11 cellular contexts compared by ENCODE assay signal in the genomic region with DNA sequence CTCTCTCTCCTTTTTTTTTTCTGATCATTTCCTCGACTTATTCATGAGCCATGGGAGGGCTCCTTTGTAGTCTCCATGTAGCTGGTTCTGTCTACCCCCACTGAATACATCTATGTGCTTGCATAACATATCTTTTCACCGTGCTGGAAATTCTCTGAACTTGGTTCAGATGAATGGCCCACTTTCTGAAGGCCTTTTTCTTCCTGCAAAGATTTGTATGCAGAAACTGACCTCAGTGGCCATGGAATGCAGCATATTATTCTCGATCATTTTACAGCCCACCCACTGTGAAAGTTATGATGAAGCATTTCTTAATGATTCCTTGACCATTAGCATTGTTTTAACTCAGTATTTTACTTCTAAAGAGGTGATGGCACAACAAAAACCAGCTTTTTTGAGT.
DNase-seq lines count a peak whose midpoint lies in the region; TF ChIP-seq lines count a peak whose summit lies in the region.
"Had no signal": no experiment of that assay in that cellular context is flagged by ENCODE, and none has a peak within 500 bp of the region (broad histone marks: within the 10 kb centered on the region; RNA-seq: fewer than 3 reads in every experiment).

No MANE protein-coding gene starts in this region.

- H3K27ac ChIP-seq in ectodermal cell (ENCODE audit: insufficient read depth, low read depth, low read length, poor library complexity, severe bottlenecking) (peak overlapping the region; percentile 28), prostate gland (no peak overlapping the region), tibial artery (no peak overlapping the region)

- TF ChIP-seq CTCF in prostate gland (IDR thresholded peaks at IDR 0.05) (no peak), tibial artery (IDR thresholded peaks at IDR 0.05) (no peak)

- H3K36me3 ChIP-seq in ectodermal cell (ENCODE audit: control insufficient read depth, insufficient read depth, low read length): no peaks in the 10 kb centered on the region
- H3K36me3 ChIP-seq in prostate gland: no peaks in the 10 kb centered on the region
- H3K36me3 ChIP-seq in tibial artery: no peaks in the 10 kb centered on the region

- H3K27me3 ChIP-seq in ectodermal cell (ENCODE audit: control insufficient read depth, insufficient read depth, low read length, poor library complexity, severe bottlenecking) (no peaks in the 10 kb centered on the region), prostate gland (replicated peaks; ENCODE audit: insufficient read depth) (no peaks in the 10 kb centered on the region), tibial artery (no peaks in the 10 kb centered on the region)

- in situ Hi-C loops in Caki2 (cut with HindIII; ENCODE audit: low pct_unique_long_range_greater_than_20kb, low sequenced_read_pairs): no loop called here

- no peak overlapping the region for H3K4me3 ChIP-seq in ectodermal cell (ENCODE audit: insufficient read depth, low read depth, low read length)
- no peak overlapping the region for H3K4me3 ChIP-seq in prostate gland
- no peak overlapping the region for H3K4me3 ChIP-seq in tibial artery

- no peak for TF ChIP-seq POLR2A in prostate gland (IDR thresholded peaks at IDR 0.05)

- H3K9me3 ChIP-seq in ectodermal cell (ENCODE audit: control insufficient read depth, low read length) (no peaks in the 10 kb centered on the region), prostate gland (no peaks in the 10 kb centered on the region), tibial artery (no peaks in the 10 kb centered on the region)

- peak; percentile 6 for DNase-seq in Caki2 (ENCODE audit: low read depth)
- peak; percentile 89 for DNase-seq in NCI-H69 (lab: John Stamatoyannopoulos, UW)
- DNase-seq in non-pigmented ciliary epithelial cell (ENCODE audit: low read depth): peak; percentile 51
- no peak for DNase-seq in prostate gland (ENCODE audit: low spot score)
- DNase-seq in stimulated activated CD4-positive, alpha-beta T cell treated with anti-CD3 and anti-CD28 coated beads, Interleukin-4, amount 100 ng/mL, for 1 hour: no peak
- DNase-seq in T1000 (lab: John Stamatoyannopoulos, UW): no peak
- DNase-seq in tibial artery: no peak
- DNase-seq: CD8-positive, alpha-beta memory T cell; NCI-H526 treated with DMSO at 0.1 percent for 48 hours; SIG-M5 had no signal

- WGBS in ectodermal cell, 2 experiments: 66 to 84% methylated on average over 3 of the region's 3 CpGs
- WGBS in prostate gland: 31% methylated on average over 3 of the region's 3 CpGs

- intact Hi-C loops in prostate gland (cut with DNase I): no loop called here
- intact Hi-C loops in tibial artery (cut with DNase I; ENCODE audit: low total_unique reads): no loop called here

- no peaks in the 10 kb centered on the region for H3K4me1 ChIP-seq in ectodermal cell (ENCODE audit: control insufficient read depth, insufficient read depth, low read length)
- no peaks in the 10 kb centered on the region for H3K4me1 ChIP-seq in prostate gland (replicated peaks)
- peaks cover 0 to 7% (median 0%) of the 10 kb centered on the region in 4 donors for H3K4me1 ChIP-seq in tibial artery

Comparison
In these comparisons a context has a peak if more than half of its experiments do, and no peak if none do; other contexts are left out.
1. DNase-seq: peak in Caki2 (single experiment), NCI-H69 (single experiment) and non-pigmented ciliary epithelial cell (single experiment); none in prostate gland (single experiment), stimulated activated CD4-positive, alpha-beta T cell treated with anti-CD3 and anti-CD28 coated beads, Interleukin-4, amount 100 ng/mL, for 1 hour (single experiment), T1000 (single experiment) and tibial artery (0 of 2).